Comparison of ENCODE assay signal across 1 cellular context in the genomic region with DNA sequence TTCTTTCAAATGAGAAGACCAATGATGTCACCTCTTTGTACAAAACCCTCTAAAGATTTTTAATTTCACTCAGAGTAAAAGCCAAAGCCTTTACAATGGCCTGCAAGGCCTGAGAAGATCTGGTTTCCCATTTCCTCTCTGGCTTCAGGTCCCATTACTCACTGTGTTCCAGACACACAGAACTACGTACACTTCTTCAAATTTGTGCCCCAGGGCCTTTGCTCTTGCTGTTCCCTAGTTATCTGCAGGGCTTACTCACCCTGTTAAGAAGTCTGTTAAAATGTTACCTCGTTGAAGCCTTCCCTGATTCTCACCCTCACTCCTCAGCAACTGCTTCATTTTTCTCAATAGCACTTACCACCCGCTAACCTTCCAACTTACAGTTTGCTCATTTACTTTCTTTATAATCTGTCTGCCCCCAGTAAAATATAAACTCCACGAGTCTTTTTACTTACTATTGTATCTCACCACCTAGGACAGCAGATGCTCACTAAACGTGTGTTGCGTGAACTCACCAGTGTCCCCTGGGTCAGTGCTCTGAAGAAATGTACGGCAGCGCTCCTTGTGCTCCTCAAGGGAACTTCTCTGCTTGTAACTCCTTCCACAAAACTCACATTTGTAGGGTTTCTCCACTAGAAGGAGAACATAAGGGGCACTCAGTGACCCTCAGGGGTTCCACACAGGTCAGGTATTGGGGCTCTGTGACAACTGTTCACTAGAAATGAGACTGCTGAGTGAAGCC.
A peak's percentile ranks its signal among the peaks of the same experiment; 100 is the strongest.
TF ChIP-seq lines count a peak whose summit lies in the region.

No MANE protein-coding gene starts in this region.

TF ChIP-seq in HepG2, 621 proteins besides CTCF, POLR2A, EP300 and RAD21:
- TF ChIP-seq NR1H2 (CRISPR knock-in tag; IDR thresholded peaks at IDR 0.05; ENCODE audit: borderline replicate concordance, low read depth) (no peak), ATF7 (IDR thresholded peaks at IDR 0.05) (peak; percentile 57), ATF7 (CRISPR knock-in tag; IDR thresholded peaks at IDR 0.05) (no peak), THAP11 (CRISPR knock-in tag; IDR thresholded peaks at IDR 0.05) (no peak), ZNF781 (CRISPR knock-in tag; IDR thresholded peaks at IDR 0.05; ENCODE audit: borderline replicate concordance, not compliant biosample characterization) (no peak)
